25 cellular contexts compared by ENCODE assay signal in the genomic region with DNA sequence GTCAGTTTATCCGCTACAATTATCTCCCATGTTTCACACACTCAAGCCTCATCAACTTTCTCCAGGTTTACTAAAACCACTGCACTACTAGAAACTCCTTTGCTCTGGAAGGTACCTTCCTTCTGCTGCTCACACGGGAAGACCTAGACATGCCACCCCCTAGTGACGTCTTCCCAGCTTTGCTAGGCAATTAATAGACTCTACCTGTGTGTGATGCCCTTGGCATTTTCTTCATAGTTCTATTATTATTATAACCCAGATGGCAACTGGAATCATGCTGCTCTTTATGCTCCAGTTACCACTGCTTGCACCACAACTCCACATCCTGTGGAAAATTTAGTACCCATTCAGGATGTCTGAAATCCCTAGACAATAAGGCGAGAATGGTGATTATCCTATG. TPM values are rescaled to one million over a fixed set of nuclear protein-coding genes. Genes with fewer than 3 reads are reported as not detected.
DNase-seq lines count a peak whose midpoint lies in the region; ATAC-seq, FAIRE-seq and TF ChIP-seq lines count a peak whose summit lies in the region.
"Had no signal": no experiment of that assay in that cellular context is flagged by ENCODE, and none has a peak within 500 bp of the region (broad histone marks: within the 10 kb centered on the region; RNA-seq: fewer than 3 reads in every experiment).

No MANE protein-coding gene starts in this region.

- no peak overlapping the region for H3K14ac ChIP-seq in mesenchymal stem cell (ENCODE audit: low read length in 2 of 2)

- H3K4me3 ChIP-seq in BLaER1, result no peak overlapping the region
- H3K4me3 ChIP-seq in mesenchymal stem cell (ENCODE audit: insufficient read depth in 1 of 2, low read depth in 1 of 2, low read length in 2 of 2), result no peak overlapping the region
- H3K4me3 ChIP-seq in brain microvascular endothelial cell (ENCODE audit: low read depth, low read length), result no peak overlapping the region
- H3K4me3 ChIP-seq: PC-9, SJSA1 had no signal

- no peaks in the 10 kb centered on the region for H3K27me3 ChIP-seq in BLaER1
- H3K27me3 ChIP-seq in mesenchymal stem cell (ENCODE audit: control insufficient read depth in 1 of 2, insufficient read depth in 1 of 2, low read length in 2 of 2), result peaks cover 0 to 65% of the 10 kb centered on the region in 2 experiments
- H3K27me3 ChIP-seq in brain microvascular endothelial cell (replicated peaks), result no peaks in the 10 kb centered on the region
- H3K27me3 ChIP-seq: BE2C, SJSA1 had no signal

- H4K8ac ChIP-seq in mesenchymal stem cell (ENCODE audit: low read length), result no peak overlapping the region

- no peak overlapping the region for H2BK15ac ChIP-seq in mesenchymal stem cell (ENCODE audit: low read depth, poor library complexity, severe bottlenecking)

- 68% methylated on average over 4 of the region's 4 CpGs for WGBS in mesenchymal stem cell

- H3K23ac ChIP-seq in mesenchymal stem cell (ENCODE audit: low read length in 2 of 2), result no peak overlapping the region

- no peak overlapping the region for H4K91ac ChIP-seq in mesenchymal stem cell (ENCODE audit: low read length)

- peak; percentile 57 for FAIRE-seq in GM12892 (lab: Jason Lieb, UNC)
- FAIRE-seq: GM12891, H1 had no signal

- DNase-seq in GM12892 (ENCODE audit: insufficient read length) (no peak), cerebellum (ENCODE audit: low spot score) (peak; percentile 19), mesenchymal stem cell (no peak), brain microvascular endothelial cell (no peak), NCI-H2227 (lab: John Stamatoyannopoulos, UW; ENCODE audit: unreplicated experiment) (no peak)
- DNase-seq: BE2C; CD4-positive, CD25-positive, alpha-beta regulatory T cell; DMS53; GDM1; MM.1S; NCI-H2029; NCI-H446 treated with DMSO at 0.1 percent for 48 hours; NCI-H526; NCI-H82; NK-92 treated with Interleukin-12 subunit alpha and Interleukin-12 subunit beta, amount 100 ng/mL, for 24 hours; PC-9 had no signal

- no peak overlapping the region for H2BK12ac ChIP-seq in mesenchymal stem cell (ENCODE audit: low read length in 2 of 2)

- in situ Hi-C loops in brain microvascular endothelial cell (cut with HindIII; ENCODE audit: low pct_ligation_motif_present, low sequenced_read_pairs), result no loop called here

- H2AFZ ChIP-seq in mesenchymal stem cell (ENCODE audit: low read depth, low read length), result no peak overlapping the region
- H2AFZ ChIP-seq: PC-9 had no signal

- no peak for TF ChIP-seq CTCF in brain microvascular endothelial cell (IDR thresholded peaks at IDR 0.05; ENCODE audit: low read depth, low read length, missing control alignments)

- TF ChIP-seq POLR2A in GM12892 (IDR thresholded peaks at IDR 0.05; ENCODE audit: low read depth, low read length), result no peak

- H3K9ac ChIP-seq in BLaER1 (no peak overlapping the region), mesenchymal stem cell (ENCODE audit: low read length) (no peak overlapping the region)
- H3K9ac ChIP-seq: KMS-11 had no signal

- peaks cover 33% of the 10 kb centered on the region for H3K4me1 ChIP-seq in BLaER1
- peaks cover 1% of the 10 kb centered on the region for H3K4me1 ChIP-seq in mesenchymal stem cell (ENCODE audit: control insufficient read depth, insufficient read depth, low read depth, low read length)
- H3K4me1 ChIP-seq: BE2C, SJSA1 had no signal

- no peak overlapping the region for H3K18ac ChIP-seq in mesenchymal stem cell (ENCODE audit: low read depth in 1 of 2, low read length in 2 of 2)

- no peak overlapping the region for H2AK5ac ChIP-seq in mesenchymal stem cell (ENCODE audit: low read length, severe bottlenecking)

- H3K9me3 ChIP-seq in BLaER1 (peaks cover 44% of the 10 kb centered on the region), mesenchymal stem cell (ENCODE audit: control insufficient read depth, low read length) (peaks cover 17% of the 10 kb centered on the region)
- H3K9me3 ChIP-seq: BE2C, SJSA1 had no signal

- no peak overlapping the region for H3K4ac ChIP-seq in mesenchymal stem cell (ENCODE audit: low read depth in 1 of 2, low read length in 2 of 2)

- H3K4me2 ChIP-seq in BLaER1 (peak overlapping the region; percentile 75), mesenchymal stem cell (ENCODE audit: low read length, poor library complexity, severe bottlenecking) (no peak overlapping the region)
- H3K4me2 ChIP-seq: KMS-11, PC-9 had no signal

- peak overlapping the region; percentile 63; the same call in 1 of the 2 replicates for H3K27ac ChIP-seq in BLaER1
- H3K27ac ChIP-seq in mesenchymal stem cell (ENCODE audit: low read length, poor library complexity, severe bottlenecking), result peak overlapping the region; percentile 21
- H3K27ac ChIP-seq in brain microvascular endothelial cell, result no peak overlapping the region
- H3K27ac ChIP-seq: 22Rv1, HL-60, KMS-11, PC-9, SJSA1 had no signal

- no peaks in the 10 kb centered on the region for H4K20me1 ChIP-seq in BLaER1

- no peaks in the 10 kb centered on the region for H3K36me3 ChIP-seq in BLaER1
- no peaks in the 10 kb centered on the region for H3K36me3 ChIP-seq in mesenchymal stem cell (ENCODE audit: control insufficient read depth in 1 of 2, insufficient read depth in 2 of 2, low read depth in 1 of 2, low read length in 2 of 2)
- no peaks in the 10 kb centered on the region for H3K36me3 ChIP-seq in brain microvascular endothelial cell (replicated peaks)
- H3K36me3 ChIP-seq: BE2C, SJSA1 had no signal

- no peaks in the 10 kb centered on the region for H3K79me1 ChIP-seq in mesenchymal stem cell (replicated peaks; ENCODE audit: low read length, poor library complexity, severe bottlenecking)

- no peak for ATAC-seq in HG03095 (IDR thresholded peaks at IDR 0.05; ENCODE audit: unreplicated experiment)
- ATAC-seq: Right ventricle myocardium inferior had no signal

- no peak overlapping the region for H2BK120ac ChIP-seq in mesenchymal stem cell (ENCODE audit: low read depth, low read length)

- H2BK5ac ChIP-seq in mesenchymal stem cell (ENCODE audit: low read depth, low read length, poor library complexity, severe bottlenecking), result no peak overlapping the region

RNA-seq across cellular contexts. Expression of a gene that starts 42.4 kb away (rescaled TPM):
- polyA plus RNA-seq in GM12892 (2012; ENCODE audit: missing spikeins), result 14.9 TPM
- 75.6 TPM for total RNA-seq in cerebellum
- polyA plus RNA-seq in mesenchymal stem cell (2013, experiment 1 of 2), result 0.11 TPM
- 0.08 TPM for polyA plus RNA-seq in mesenchymal stem cell (2013, experiment 2 of 2)
- total RNA-seq: SJSA1 had no signal
- polyA plus RNA-seq: CD4-positive, CD25-positive, alpha-beta regulatory T cell had no signal
